In genomic region chr9:129835128-129835859, GRCh38 we compare ENCODE assay signal across 1 cellular context.
A peak's percentile ranks its signal among the peaks of the same experiment; 100 is the strongest.
TF ChIP-seq lines count a peak whose summit lies in the region.

A gene with protein sequence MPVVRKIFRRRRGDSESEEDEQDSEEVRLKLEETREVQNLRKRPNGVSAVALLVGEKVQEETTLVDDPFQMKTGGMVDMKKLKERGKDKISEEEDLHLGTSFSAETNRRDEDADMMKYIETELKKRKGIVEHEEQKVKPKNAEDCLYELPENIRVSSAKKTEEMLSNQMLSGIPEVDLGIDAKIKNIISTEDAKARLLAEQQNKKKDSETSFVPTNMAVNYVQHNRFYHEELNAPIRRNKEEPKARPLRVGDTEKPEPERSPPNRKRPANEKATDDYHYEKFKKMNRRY (minus strand): TSS chr9:129835275. CDS start chr9:129835221, 54 bp downstream.
Gene USP20 (plus strand): TSS chr9:129835458. CDS start chr9:129852556, 17,098 bp downstream.

TF ChIP-seq in HEK293, 187 proteins besides CTCF, POLR2A, EP300 and RAD21 (continued from another document and continues in another):
- no peak for TF ChIP-seq ZNF2 (tag by site-specific recombination; IDR thresholded peaks at IDR 0.05)
- no peak for TF ChIP-seq ZNF558 (tag by site-specific recombination; IDR thresholded peaks at IDR 0.05)
- TF ChIP-seq, protein P1, sequence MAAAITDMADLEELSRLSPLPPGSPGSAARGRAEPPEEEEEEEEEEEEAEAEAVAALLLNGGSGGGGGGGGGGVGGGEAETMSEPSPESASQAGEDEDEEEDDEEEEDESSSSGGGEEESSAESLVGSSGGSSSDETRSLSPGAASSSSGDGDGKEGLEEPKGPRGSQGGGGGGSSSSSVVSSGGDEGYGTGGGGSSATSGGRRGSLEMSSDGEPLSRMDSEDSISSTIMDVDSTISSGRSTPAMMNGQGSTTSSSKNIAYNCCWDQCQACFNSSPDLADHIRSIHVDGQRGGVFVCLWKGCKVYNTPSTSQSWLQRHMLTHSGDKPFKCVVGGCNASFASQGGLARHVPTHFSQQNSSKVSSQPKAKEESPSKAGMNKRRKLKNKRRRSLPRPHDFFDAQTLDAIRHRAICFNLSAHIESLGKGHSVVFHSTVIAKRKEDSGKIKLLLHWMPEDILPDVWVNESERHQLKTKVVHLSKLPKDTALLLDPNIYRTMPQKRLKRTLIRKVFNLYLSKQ (tag by site-specific recombination; IDR thresholded peaks at IDR 0.05; ENCODE audit: borderline replicate concordance), result no peak
- no peak for TF ChIP-seq SALL2 (tag by site-specific recombination; IDR thresholded peaks at IDR 0.05; ENCODE audit: borderline replicate concordance)
- TF ChIP-seq BCL11B (tag by site-specific recombination; IDR thresholded peaks at IDR 0.05; ENCODE audit: low read depth), result no peak
- no peak for TF ChIP-seq ZNF549 (tag by site-specific recombination; IDR thresholded peaks at IDR 0.05)
- TF ChIP-seq YY1 (tag by site-specific recombination; IDR thresholded peaks at IDR 0.05), result no peak
- TF ChIP-seq, protein P2, sequence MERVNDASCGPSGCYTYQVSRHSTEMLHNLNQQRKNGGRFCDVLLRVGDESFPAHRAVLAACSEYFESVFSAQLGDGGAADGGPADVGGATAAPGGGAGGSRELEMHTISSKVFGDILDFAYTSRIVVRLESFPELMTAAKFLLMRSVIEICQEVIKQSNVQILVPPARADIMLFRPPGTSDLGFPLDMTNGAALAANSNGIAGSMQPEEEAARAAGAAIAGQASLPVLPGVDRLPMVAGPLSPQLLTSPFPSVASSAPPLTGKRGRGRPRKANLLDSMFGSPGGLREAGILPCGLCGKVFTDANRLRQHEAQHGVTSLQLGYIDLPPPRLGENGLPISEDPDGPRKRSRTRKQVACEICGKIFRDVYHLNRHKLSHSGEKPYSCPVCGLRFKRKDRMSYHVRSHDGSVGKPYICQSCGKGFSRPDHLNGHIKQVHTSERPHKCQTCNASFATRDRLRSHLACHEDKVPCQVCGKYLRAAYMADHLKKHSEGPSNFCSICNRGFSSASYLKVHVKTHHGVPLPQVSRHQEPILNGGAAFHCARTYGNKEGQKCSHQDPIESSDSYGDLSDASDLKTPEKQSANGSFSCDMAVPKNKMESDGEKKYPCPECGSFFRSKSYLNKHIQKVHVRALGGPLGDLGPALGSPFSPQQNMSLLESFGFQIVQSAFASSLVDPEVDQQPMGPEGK (tag by site-specific recombination; IDR thresholded peaks at IDR 0.05), result peak; percentile 85
- no peak for TF ChIP-seq FEZF1 (tag by site-specific recombination; IDR thresholded peaks at IDR 0.05)
- TF ChIP-seq ZNF596 (tag by site-specific recombination; IDR thresholded peaks at IDR 0.05), result no peak
- TF ChIP-seq ZNF510 (tag by site-specific recombination; IDR thresholded peaks at IDR 0.05; ENCODE audit: insufficient replicate concordance), result no peak
- TF ChIP-seq ZFP3 (tag by site-specific recombination; IDR thresholded peaks at IDR 0.05; ENCODE audit: low read depth), result no peak
- no peak for TF ChIP-seq ZBTB1 (tag by site-specific recombination; IDR thresholded peaks at IDR 0.05)
- no peak for TF ChIP-seq ZNF398 (tag by site-specific recombination; IDR thresholded peaks at IDR 0.05)
- TF ChIP-seq KLF9 (tag by site-specific recombination; IDR thresholded peaks at IDR 0.05; ENCODE audit: low read depth), result peak; percentile 65
- TF ChIP-seq ZNF133 (tag by site-specific recombination; IDR thresholded peaks at IDR 0.05), result no peak
- TF ChIP-seq ZNF837 (tag by site-specific recombination; IDR thresholded peaks at IDR 0.05), result no peak
- no peak for TF ChIP-seq HIC1 (tag by site-specific recombination; IDR thresholded peaks at IDR 0.05)
- TF ChIP-seq, protein P3, sequence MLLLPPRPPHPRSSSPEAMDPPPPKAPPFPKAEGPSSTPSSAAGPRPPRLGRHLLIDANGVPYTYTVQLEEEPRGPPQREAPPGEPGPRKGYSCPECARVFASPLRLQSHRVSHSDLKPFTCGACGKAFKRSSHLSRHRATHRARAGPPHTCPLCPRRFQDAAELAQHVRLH (tag by site-specific recombination; IDR thresholded peaks at IDR 0.05), result no peak
- no peak for TF ChIP-seq HOXC10 (CRISPR knock-in tag; IDR thresholded peaks at IDR 0.05)
- TF ChIP-seq, protein P4, sequence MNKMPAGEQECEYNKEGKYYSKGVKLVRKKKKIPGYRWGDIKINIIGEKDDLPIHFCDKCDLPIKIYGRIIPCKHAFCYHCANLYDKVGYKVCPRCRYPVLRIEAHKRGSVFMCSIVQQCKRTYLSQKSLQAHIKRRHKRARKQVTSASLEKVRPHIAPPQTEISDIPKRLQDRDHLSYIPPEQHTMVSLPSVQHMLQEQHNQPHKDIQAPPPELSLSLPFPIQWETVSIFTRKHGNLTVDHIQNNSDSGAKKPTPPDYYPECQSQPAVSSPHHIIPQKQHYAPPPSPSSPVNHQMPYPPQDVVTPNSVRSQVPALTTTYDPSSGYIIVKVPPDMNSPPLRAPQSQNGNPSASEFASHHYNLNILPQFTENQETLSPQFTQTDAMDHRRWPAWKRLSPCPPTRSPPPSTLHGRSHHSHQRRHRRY (tag by site-specific recombination; IDR thresholded peaks at IDR 0.05), result no peak
- no peak for TF ChIP-seq ZBTB7A (tag by site-specific recombination; IDR thresholded peaks at IDR 0.05; ENCODE audit: low read depth)
- no peak for TF ChIP-seq ZNF560 (tag by site-specific recombination; IDR thresholded peaks at IDR 0.05; ENCODE audit: borderline replicate concordance)
- TF ChIP-seq ZNF843 (tag by site-specific recombination; IDR thresholded peaks at IDR 0.05), result no peak
- TF ChIP-seq ZNF292 (tag by site-specific recombination; IDR thresholded peaks at IDR 0.05; ENCODE audit: borderline replicate concordance, low read depth), result no peak
- no peak for TF ChIP-seq ZNF146 (tag by site-specific recombination; IDR thresholded peaks at IDR 0.05)
- TF ChIP-seq ZNF24 (tag by site-specific recombination; IDR thresholded peaks at IDR 0.05), result no peak
- TF ChIP-seq KLF1 (tag by site-specific recombination; IDR thresholded peaks at IDR 0.05), result no peak
- TF ChIP-seq ZSCAN16 (tag by site-specific recombination; IDR thresholded peaks at IDR 0.05), result no peak
- TF ChIP-seq ZNF473 (tag by site-specific recombination; IDR thresholded peaks at IDR 0.05), result no peak
- TF ChIP-seq, protein P5, sequence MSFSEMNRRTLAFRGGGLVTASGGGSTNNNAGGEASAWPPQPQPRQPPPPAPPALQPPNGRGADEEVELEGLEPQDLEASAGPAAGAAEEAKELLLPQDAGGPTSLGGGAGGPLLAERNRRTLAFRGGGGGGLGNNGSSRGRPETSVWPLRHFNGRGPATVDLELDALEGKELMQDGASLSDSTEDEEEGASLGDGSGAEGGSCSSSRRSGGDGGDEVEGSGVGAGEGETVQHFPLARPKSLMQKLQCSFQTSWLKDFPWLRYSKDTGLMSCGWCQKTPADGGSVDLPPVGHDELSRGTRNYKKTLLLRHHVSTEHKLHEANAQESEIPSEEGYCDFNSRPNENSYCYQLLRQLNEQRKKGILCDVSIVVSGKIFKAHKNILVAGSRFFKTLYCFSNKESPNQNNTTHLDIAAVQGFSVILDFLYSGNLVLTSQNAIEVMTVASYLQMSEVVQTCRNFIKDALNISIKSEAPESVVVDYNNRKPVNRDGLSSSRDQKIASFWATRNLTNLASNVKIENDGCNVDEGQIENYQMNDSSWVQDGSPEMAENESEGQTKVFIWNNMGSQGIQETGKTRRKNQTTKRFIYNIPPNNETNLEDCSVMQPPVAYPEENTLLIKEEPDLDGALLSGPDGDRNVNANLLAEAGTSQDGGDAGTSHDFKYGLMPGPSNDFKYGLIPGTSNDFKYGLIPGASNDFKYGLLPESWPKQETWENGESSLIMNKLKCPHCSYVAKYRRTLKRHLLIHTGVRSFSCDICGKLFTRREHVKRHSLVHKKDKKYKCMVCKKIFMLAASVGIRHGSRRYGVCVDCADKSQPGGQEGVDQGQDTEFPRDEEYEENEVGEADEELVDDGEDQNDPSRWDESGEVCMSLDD (tag by site-specific recombination; IDR thresholded peaks at IDR 0.05), result no peak
- TF ChIP-seq, protein P6, sequence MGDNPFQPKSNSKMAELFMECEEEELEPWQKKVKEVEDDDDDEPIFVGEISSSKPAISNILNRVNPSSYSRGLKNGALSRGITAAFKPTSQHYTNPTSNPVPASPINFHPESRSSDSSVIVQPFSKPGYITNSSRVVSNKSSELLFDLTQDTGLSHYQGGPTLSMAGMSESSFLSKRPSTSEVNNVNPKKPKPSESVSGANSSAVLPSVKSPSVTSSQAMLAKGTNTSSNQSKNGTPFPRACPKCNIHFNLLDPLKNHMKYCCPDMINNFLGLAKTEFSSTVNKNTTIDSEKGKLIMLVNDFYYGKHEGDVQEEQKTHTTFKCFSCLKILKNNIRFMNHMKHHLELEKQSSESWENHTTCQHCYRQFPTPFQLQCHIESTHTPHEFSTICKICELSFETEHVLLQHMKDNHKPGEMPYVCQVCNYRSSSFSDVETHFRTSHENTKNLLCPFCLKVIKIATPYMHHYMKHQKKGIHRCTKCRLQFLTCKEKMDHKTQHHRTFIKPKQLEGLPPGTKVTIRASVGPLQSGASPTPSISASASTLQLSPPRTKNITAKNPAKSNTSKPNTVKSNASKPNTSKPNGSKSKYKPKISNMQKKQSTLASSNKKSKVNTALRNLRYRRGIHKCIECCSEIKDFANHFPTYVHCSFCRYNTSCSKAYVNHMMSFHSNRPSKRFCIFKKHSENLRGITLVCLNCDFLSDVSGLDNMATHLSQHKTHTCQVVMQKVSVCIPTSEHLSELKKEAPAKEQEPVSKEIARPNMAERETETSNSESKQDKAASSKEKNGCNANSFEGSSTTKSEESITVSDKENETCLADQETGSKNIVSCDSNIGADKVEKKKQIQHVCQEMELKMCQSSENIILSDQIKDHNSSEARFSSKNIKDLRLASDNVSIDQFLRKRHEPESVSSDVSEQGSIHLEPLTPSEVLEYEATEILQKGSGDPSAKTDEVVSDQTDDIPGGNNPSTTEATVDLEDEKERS (tag by site-specific recombination; IDR thresholded peaks at IDR 0.05), result no peak
- 0 out of 2 replicates have a peak, but pooled peaks have one; percentile 58 for TF ChIP-seq KLF8 (tag by site-specific recombination; IDR thresholded peaks at IDR 0.05)
- no peak for TF ChIP-seq ZNF16 (tag by site-specific recombination; IDR thresholded peaks at IDR 0.05; ENCODE audit: low read depth)
- TF ChIP-seq ZNF792 (tag by site-specific recombination; IDR thresholded peaks at IDR 0.05), result no peak
- TF ChIP-seq ZNF184 (tag by site-specific recombination; IDR thresholded peaks at IDR 0.05), result no peak
- TF ChIP-seq, protein P7, sequence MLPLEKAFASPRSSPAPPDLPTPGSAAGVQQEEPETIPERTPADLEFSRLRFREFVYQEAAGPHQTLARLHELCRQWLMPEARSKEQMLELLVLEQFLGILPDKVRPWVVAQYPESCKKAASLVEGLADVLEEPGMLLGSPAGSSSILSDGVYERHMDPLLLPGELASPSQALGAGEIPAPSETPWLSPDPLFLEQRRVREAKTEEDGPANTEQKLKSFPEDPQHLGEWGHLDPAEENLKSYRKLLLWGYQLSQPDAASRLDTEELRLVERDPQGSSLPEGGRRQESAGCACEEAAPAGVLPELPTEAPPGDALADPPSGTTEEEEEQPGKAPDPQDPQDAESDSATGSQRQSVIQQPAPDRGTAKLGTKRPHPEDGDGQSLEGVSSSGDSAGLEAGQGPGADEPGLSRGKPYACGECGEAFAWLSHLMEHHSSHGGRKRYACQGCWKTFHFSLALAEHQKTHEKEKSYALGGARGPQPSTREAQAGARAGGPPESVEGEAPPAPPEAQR (tag by site-specific recombination; IDR thresholded peaks at IDR 0.05), result no peak
- no peak for TF ChIP-seq SETDB1 (IDR thresholded peaks at IDR 0.05; ENCODE audit: insufficient read length, low read length)
- no peak for TF ChIP-seq ZNF701 (tag by site-specific recombination; IDR thresholded peaks at IDR 0.05)
- TF ChIP-seq ZNF654 (tag by site-specific recombination; IDR thresholded peaks at IDR 0.05; ENCODE audit: low read depth), result no peak
- TF ChIP-seq SCRT1 (tag by site-specific recombination; IDR thresholded peaks at IDR 0.05; ENCODE audit: borderline replicate concordance), result no peak
- TF ChIP-seq REPIN1 (tag by site-specific recombination; IDR thresholded peaks at IDR 0.05; ENCODE audit: low read depth), result no peak
- TF ChIP-seq ZNF670 (tag by site-specific recombination; IDR thresholded peaks at IDR 0.05; ENCODE audit: low read depth), result no peak
- TF ChIP-seq ZNF391 (tag by site-specific recombination; IDR thresholded peaks at IDR 0.05; ENCODE audit: borderline replicate concordance, low read depth), result no peak
- TF ChIP-seq SCRT2 (tag by site-specific recombination; IDR thresholded peaks at IDR 0.05), result no peak
- TF ChIP-seq ZNF354C (tag by site-specific recombination; IDR thresholded peaks at IDR 0.05; ENCODE audit: borderline replicate concordance, low read depth), result no peak
